17 cellular contexts compared by ENCODE assay signal in genomic region chr16:82657239-82657638, GRCh38.
A peak's percentile ranks its signal among the peaks of the same experiment; 100 is the strongest.
DNase-seq lines count a peak whose midpoint lies in the region; FAIRE-seq and TF ChIP-seq lines count a peak whose summit lies in the region.
"Had no signal": no experiment of that assay in that cellular context is flagged by ENCODE, and none has a peak within 500 bp of the region (broad histone marks: within the 10 kb centered on the region; RNA-seq: fewer than 3 reads in every experiment).

No MANE protein-coding gene starts in this region.

- H3K4me3 ChIP-seq in AG09309 (ENCODE audit: control insufficient read depth, low read depth, low read length), result no peak overlapping the region
- H3K4me3 ChIP-seq in brain microvascular endothelial cell (ENCODE audit: low read depth, low read length), result no peak overlapping the region
- no peak overlapping the region for H3K4me3 ChIP-seq in foreskin fibroblast (ENCODE audit: low read depth in 1 of 2, low read length in 2 of 2)
- H3K4me3 ChIP-seq: colonic mucosa, left lung, thoracic aorta had no signal

- no peaks in the 10 kb centered on the region for H3K27me3 ChIP-seq in brain microvascular endothelial cell (replicated peaks)
- H3K27me3 ChIP-seq: colonic mucosa, left lung had no signal

- no peak for TF ChIP-seq CTCF in AG09309 (IDR thresholded peaks at IDR 0.05; ENCODE audit: control insufficient read depth, insufficient read depth, low read depth, low read length, missing control alignments)
- no peak for TF ChIP-seq CTCF in brain microvascular endothelial cell (IDR thresholded peaks at IDR 0.05; ENCODE audit: low read depth, low read length, missing control alignments)
- no peak for TF ChIP-seq CTCF in foreskin fibroblast (IDR thresholded peaks at IDR 0.05; ENCODE audit: low read depth, low read length)
- TF ChIP-seq CTCF in RWPE1 (conservative IDR thresholded peaks at IDR 0.05; ENCODE audit: low read depth), result no peak

- POLR2A ChIA-PET in RWPE1 (lab: Yijun Ruan, JAX; ENCODE audit: low non-redundant PET), result no interaction called here

- CTCF ChIA-PET in RWPE1 (lab: Yijun Ruan, JAX), result no interaction called here

- peak overlapping the region; percentile 92 for H3K27ac ChIP-seq in brain microvascular endothelial cell
- H3K27ac ChIP-seq in RWPE1, result no peak overlapping the region
- H3K27ac ChIP-seq: colonic mucosa, left lung, thoracic aorta had no signal

- in situ Hi-C loops in brain microvascular endothelial cell (cut with HindIII; ENCODE audit: low pct_ligation_motif_present, low sequenced_read_pairs), result no loop called here

- no peaks in the 10 kb centered on the region for H3K36me3 ChIP-seq in brain microvascular endothelial cell (replicated peaks)
- H3K36me3 ChIP-seq: colonic mucosa, left lung, thoracic aorta had no signal

- peak; percentile 72 for DNase-seq in AG09309 (ENCODE audit: low read depth)
- DNase-seq in HTR-8/SVneo (ENCODE audit: insufficient read length, low spot score), result peak; percentile 32
- peak; percentile 86 for DNase-seq in brain microvascular endothelial cell
- DNase-seq in foreskin fibroblast, result peak; percentile 34 to 81
- DNase-seq in KG1 (lab: John Stamatoyannopoulos, UW), result no peak
- no peak for DNase-seq in HUDEP-2 (lab: John Stamatoyannopoulos, UW; ENCODE audit: unreplicated experiment in 76 of 76)
- no peak for DNase-seq in RWPE1 (ENCODE audit: low spot score)
- DNase-seq in stimulated activated CD4-positive, alpha-beta T cell treated with anti-CD3 and anti-CD28 coated beads, Interleukin-2, amount 100 ng/mL, for 48 hours, result no peak
- DNase-seq: activated CD4-positive, alpha-beta T cell treated with anti-CD3 and anti-CD28 coated beads for 36 hours; activated naive CD8-positive, alpha-beta T cell treated with anti-CD3 and anti-CD28 coated beads, Interleukin-2, amount 10 ng/mL, durations not matched to agents 7 days and 5 days; activated T-cell treated with anti-CD3 and anti-CD28 coated beads, Interleukin-2, amount 50 U/mL, for 1 hour; colonic mucosa; left lung; naive thymus-derived CD4-positive, alpha-beta T cell; NCI-H187; NCI-H526 treated with DMSO at 0.1 percent for 48 hours had no signal

- FAIRE-seq in HTR-8/SVneo (lab: Jason Lieb, UNC), result no peak

Comparison
In these comparisons a context has a peak if more than half of its experiments do, and no peak if none do; other contexts are left out.
1. DNase-seq: peak in AG09309 (single experiment), HTR-8/SVneo (single experiment), brain microvascular endothelial cell (single experiment) and foreskin fibroblast (2 of 2); none in KG1 (single experiment), HUDEP-2 (0 of 76), RWPE1 (single experiment) and stimulated activated CD4-positive, alpha-beta T cell treated with anti-CD3 and anti-CD28 coated beads, Interleukin-2, amount 100 ng/mL, for 48 hours (0 of 2).